ENCODE assay signal across 1 cellular context in genomic region chr2:105641389-105641811, GRCh38.
TF ChIP-seq lines count a peak whose summit lies in the region.

No MANE protein-coding gene starts in this region.

TF ChIP-seq in WTC11, 78 proteins besides CTCF, POLR2A, EP300 and RAD21 (continued from another document):
- no peak for TF ChIP-seq NFYB (CRISPR knock-in tag; conservative IDR thresholded peaks at IDR 0.05; ENCODE audit: low read depth)
- no peak for TF ChIP-seq AR (CRISPR knock-in tag; IDR thresholded peaks at IDR 0.05)
